In genomic region chr5:68285075-68285827, GRCh38 we compare ENCODE assay signal across 10 cellular contexts.
DNase-seq lines count a peak whose midpoint lies in the region; ATAC-seq and TF ChIP-seq lines count a peak whose summit lies in the region.
"Had no signal": no experiment of that assay in that cellular context is flagged by ENCODE, and none has a peak within 500 bp of the region (broad histone marks: within the 10 kb centered on the region; RNA-seq: fewer than 3 reads in every experiment).

No MANE protein-coding gene starts in this region.

- H3K4me2 ChIP-seq in neural progenitor cell: no peak overlapping the region

- no peak overlapping the region for H3K9ac ChIP-seq in neural progenitor cell

- H3K27ac Mint-ChIP-seq in activated T-helper 17 cell treated with anti-CD3 and anti-CD28 coated beads, Interleukin-2, amount 50 U/mL, for 72 hours: peak overlapping the region; percentile 17
- peak overlapping the region; percentile 22 for H3K27ac Mint-ChIP-seq in neural progenitor cell

- H3K36me3 ChIP-seq in neural progenitor cell: no peaks in the 10 kb centered on the region

- no peak for TF ChIP-seq POLR2A in lower leg skin (IDR thresholded peaks at IDR 0.05)

- H3K4me3 ChIP-seq in neural progenitor cell: no peak overlapping the region
- H3K4me3 ChIP-seq in lower leg skin (ENCODE audit: low read depth, poor library complexity, severe bottlenecking): no peak overlapping the region

- peak overlapping the region; percentile 77 for H3K4me3 Mint-ChIP-seq in activated T-helper 17 cell treated with anti-CD3 and anti-CD28 coated beads, Interleukin-2, amount 50 U/mL, for 72 hours
- no peak overlapping the region for H3K4me3 Mint-ChIP-seq in neural progenitor cell

- no peaks in the 10 kb centered on the region for H3K27me3 ChIP-seq in neural progenitor cell

- H3K79me2 ChIP-seq in neural progenitor cell (ENCODE audit: low read depth): no peaks in the 10 kb centered on the region

- TF ChIP-seq CTCF in neural progenitor cell (IDR thresholded peaks at IDR 0.05) (no peak), lower leg skin (IDR thresholded peaks at IDR 0.05) (no peak)

- H3K9me3 ChIP-seq in neural progenitor cell (ENCODE audit: low read depth): no peaks in the 10 kb centered on the region

- intact Hi-C loops in lower leg skin (cut with DNase I; ENCODE audit: low total_unique reads): loop anchor here (5.0 to 10.0 kb wide), 2 partner anchors 170 to 677 kb away; no protein-coding TSS in a partner anchor

- no peak overlapping the region for H3K27ac ChIP-seq in neural progenitor cell

- peaks cover 57% of the 10 kb centered on the region for H3K4me1 Mint-ChIP-seq in activated T-helper 17 cell treated with anti-CD3 and anti-CD28 coated beads, Interleukin-2, amount 50 U/mL, for 72 hours
- H3K4me1 Mint-ChIP-seq in neural progenitor cell: peaks cover 46% of the 10 kb centered on the region

- 78% methylated on average over 3 of the region's 3 CpGs for WGBS in lower leg skin, 2 donors

- peaks cover 18% of the 10 kb centered on the region for H3K4me1 ChIP-seq in neural progenitor cell

- DNase-seq in neural progenitor cell (ENCODE audit: low spot score) (no peak), SHP77 treated with DMSO at 0.1 percent for 48 hours (lab: John Stamatoyannopoulos, UW) (no peak), lower leg skin (ENCODE audit: low spot score in 2 of 2) (no peak), amniotic stem cell (lab: John Stamatoyannopoulos, UW) (no peak)
- DNase-seq: NCI-H187 treated with DMSO at 0.1 percent for 48 hours; stimulated activated CD4-positive, alpha-beta T cell treated with anti-CD3 and anti-CD28 coated beads, Interleukin-4, amount 100 ng/mL, for 4 hours had no signal

- peaks cover 19% of the 10 kb centered on the region for H4K20me1 ChIP-seq in neural progenitor cell (ENCODE audit: low read depth)

- peaks cover 6% of the 10 kb centered on the region for H3F3A ChIP-seq in neural progenitor cell (ENCODE audit: low read depth)

- H3K36me3 Mint-ChIP-seq in activated T-helper 17 cell treated with anti-CD3 and anti-CD28 coated beads, Interleukin-2, amount 50 U/mL, for 72 hours (ENCODE audit: low read depth): peaks cover 64% of the 10 kb centered on the region
- peaks cover 10% of the 10 kb centered on the region for H3K36me3 Mint-ChIP-seq in neural progenitor cell

- ATAC-seq in GM18511 (IDR thresholded peaks at IDR 0.05; ENCODE audit: unreplicated experiment): peak; percentile 29
- peak; percentile 26 for ATAC-seq in HG02588 (IDR thresholded peaks at IDR 0.05; ENCODE audit: unreplicated experiment)
- ATAC-seq in activated T-helper 17 cell treated with anti-CD3 and anti-CD28 coated beads, Interleukin-2, amount 50 U/mL, for 72 hours (replicated peaks): peak; percentile 14
- ATAC-seq in HG03521 (IDR thresholded peaks at IDR 0.05; ENCODE audit: unreplicated experiment): no peak

- no peaks in the 10 kb centered on the region for H3K9me3 Mint-ChIP-seq in activated T-helper 17 cell treated with anti-CD3 and anti-CD28 coated beads, Interleukin-2, amount 50 U/mL, for 72 hours
- H3K9me3 Mint-ChIP-seq in neural progenitor cell: no peaks in the 10 kb centered on the region

- no peak overlapping the region for H2AFZ ChIP-seq in neural progenitor cell (replicated peaks)

- no peaks in the 10 kb centered on the region for H3K27me3 Mint-ChIP-seq in activated T-helper 17 cell treated with anti-CD3 and anti-CD28 coated beads, Interleukin-2, amount 50 U/mL, for 72 hours
- no peaks in the 10 kb centered on the region for H3K27me3 Mint-ChIP-seq in neural progenitor cell (ENCODE audit: insufficient read depth, low read depth)
